ENCODE assay signal across 8 cellular contexts in the genomic region with DNA sequence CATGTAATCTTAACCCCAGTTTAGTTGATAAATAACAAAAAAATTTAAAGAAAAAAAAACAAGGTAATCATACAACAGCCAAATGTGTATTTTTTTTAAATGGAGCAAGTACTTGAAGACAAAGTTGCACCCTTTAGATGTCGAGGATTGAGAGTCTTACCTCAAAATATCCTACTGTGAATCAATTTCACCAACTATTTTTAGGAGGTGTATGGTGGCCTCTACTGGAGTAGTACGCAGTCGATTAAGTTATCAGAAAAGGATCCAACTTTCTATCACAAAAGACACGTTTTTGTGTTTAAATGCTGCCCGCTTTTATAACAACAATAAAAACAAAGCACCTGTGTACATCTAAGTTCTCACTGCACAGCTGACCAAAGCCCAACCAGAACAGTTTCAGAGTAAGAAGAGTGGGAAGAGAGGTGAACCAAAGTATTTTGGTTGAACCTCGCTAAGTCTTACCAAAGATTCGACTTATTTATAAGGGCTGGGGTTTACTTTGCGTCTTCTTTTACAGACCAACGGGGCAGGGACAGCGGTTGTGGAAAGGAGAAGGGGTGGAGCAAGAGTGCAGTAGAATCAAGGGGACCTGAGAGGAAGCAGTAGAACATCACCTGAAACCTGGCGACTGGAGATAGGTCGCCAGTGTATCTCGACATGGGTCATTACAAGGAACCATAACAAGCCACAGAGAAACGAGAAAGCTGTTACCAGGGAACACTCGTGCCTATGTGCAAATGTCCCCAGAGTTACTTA. TPM values are rescaled to one million over a fixed set of nuclear protein-coding genes. Genes with fewer than 3 reads are reported as not detected.
DNase-seq lines count a peak whose midpoint lies in the region; ATAC-seq and TF ChIP-seq lines count a peak whose summit lies in the region.

No MANE protein-coding gene starts in this region.

- peak overlapping the region; percentile 23 for H3K9ac ChIP-seq in mammary epithelial cell (ENCODE audit: insufficient read depth, low read length)

- H3K27me3 Mint-ChIP-seq in activated CD8-positive, alpha-beta memory T cell treated with anti-CD3 and anti-CD28 coated beads, Interleukin-2, amount 10 ng/mL, durations not matched to agents 7 days and 5 days, result peaks cover 10% of the 10 kb centered on the region
- H3K27me3 Mint-ChIP-seq in mesothelial cell of epicardium (ENCODE audit: low read depth), result no peaks in the 10 kb centered on the region

- 33% methylated on average over 15 of the region's 15 CpGs for WGBS in mammary epithelial cell (ENCODE audit: low coverage, missing lambda C conversion rate)

- ATAC-seq in activated CD8-positive, alpha-beta memory T cell treated with anti-CD3 and anti-CD28 coated beads, Interleukin-2, amount 10 ng/mL, durations not matched to agents 7 days and 5 days, result no peak
- peak; percentile 44 for ATAC-seq in HG03460 (IDR thresholded peaks at IDR 0.05; ENCODE audit: unreplicated experiment)

- TF ChIP-seq CTCF in mammary epithelial cell (conservative IDR thresholded peaks at IDR 0.05 in 1 of 2, IDR thresholded peaks at IDR 0.05 in 1 of 2; ENCODE audit: extremely low read depth in 1 of 2, insufficient read depth in 1 of 2, low read depth in 1 of 2, low read length in 2 of 2) (peak in 1 of 2 donors; percentile 25), mesothelial cell of epicardium (IDR thresholded peaks at IDR 0.05; ENCODE audit: unreplicated experiment) (no peak)

- H3K79me2 ChIP-seq in mammary epithelial cell (ENCODE audit: insufficient read depth, low read length), result no peaks in the 10 kb centered on the region

- intact Hi-C loops in mammary epithelial cell (cut with micrococcal nuclease), result loop anchor here (1.0 to 10.0 kb wide), 2 partner anchors 140 to 272 kb away; no protein-coding TSS in a partner anchor

- peak overlapping the region; percentile 95 for H2AFZ ChIP-seq in mammary epithelial cell (ENCODE audit: low read depth, low read length)

- H3K9me3 ChIP-seq in mammary epithelial cell (replicated peaks; ENCODE audit: insufficient read depth, low read length), result no peaks in the 10 kb centered on the region

- H3K4me3 ChIP-seq in mammary epithelial cell (replicated peaks in 1 of 3; ENCODE audit: insufficient read depth in 1 of 3, low read depth in 2 of 3, low read length in 3 of 3), result peak overlapping the region; percentile 61 to 73 (median 64)

- no peaks in the 10 kb centered on the region for H3K27me3 ChIP-seq in mammary epithelial cell (ENCODE audit: insufficient read depth, low read length)

- peaks cover 5% of the 10 kb centered on the region for H3K4me1 ChIP-seq in mammary epithelial cell (ENCODE audit: insufficient read depth, low read length)

- DNase-seq in activated CD8-positive, alpha-beta memory T cell treated with anti-CD3 and anti-CD28 coated beads, Interleukin-2, amount 10 ng/mL, durations not matched to agents 7 days and 5 days, result no peak
- no peak for DNase-seq in activated CD8-positive, alpha-beta memory T cell treated with anti-CD3 and anti-CD28 coated beads, Interleukin-2, amount 50 U/mL, for 4 hours
- peak; percentile 12 for DNase-seq in mammary epithelial cell
- DNase-seq in mesothelial cell of epicardium (ENCODE audit: low spot score in 2 of 2, unreplicated experiment in 2 of 2), result no peak
- DNase-seq in NOMO-1 treated with DMSO at 0.1 percent for 48 hours (lab: John Stamatoyannopoulos, UW; ENCODE audit: unreplicated experiment), result no peak
- no peak for DNase-seq in 8988T
- DNase-seq in erythroblast (lab: John Stamatoyannopoulos, UW), result no peak

- H3K4me1 Mint-ChIP-seq in activated CD8-positive, alpha-beta memory T cell treated with anti-CD3 and anti-CD28 coated beads, Interleukin-2, amount 10 ng/mL, durations not matched to agents 7 days and 5 days, result no peaks in the 10 kb centered on the region
- peaks cover 23% of the 10 kb centered on the region for H3K4me1 Mint-ChIP-seq in mesothelial cell of epicardium

- H4K20me1 ChIP-seq in mammary epithelial cell (ENCODE audit: insufficient read depth, low read length), result no peaks in the 10 kb centered on the region

- dilution Hi-C loops in mammary epithelial cell (cut with HindIII; ENCODE audit: low sequenced_read_pairs), result no loop called here

- no peaks in the 10 kb centered on the region for H3K36me3 Mint-ChIP-seq in activated CD8-positive, alpha-beta memory T cell treated with anti-CD3 and anti-CD28 coated beads, Interleukin-2, amount 10 ng/mL, durations not matched to agents 7 days and 5 days
- H3K36me3 Mint-ChIP-seq in mesothelial cell of epicardium, result no peaks in the 10 kb centered on the region

- in situ Hi-C loops in mammary epithelial cell (cut with MboI; ENCODE audit: low sequenced_read_pairs in 2 of 2), result no loop called here

- TF ChIP-seq POLR2A in erythroblast (IDR thresholded peaks at IDR 0.05; ENCODE audit: low read length), result no peak

- H3K9me3 Mint-ChIP-seq in activated CD8-positive, alpha-beta memory T cell treated with anti-CD3 and anti-CD28 coated beads, Interleukin-2, amount 10 ng/mL, durations not matched to agents 7 days and 5 days (ENCODE audit: low read depth), result no peaks in the 10 kb centered on the region
- peaks cover 15% of the 10 kb centered on the region for H3K9me3 Mint-ChIP-seq in mesothelial cell of epicardium

- peak overlapping the region; percentile 35 for H3K4me3 Mint-ChIP-seq in activated CD8-positive, alpha-beta memory T cell treated with anti-CD3 and anti-CD28 coated beads, Interleukin-2, amount 10 ng/mL, durations not matched to agents 7 days and 5 days
- peak overlapping the region; percentile 78 for H3K4me3 Mint-ChIP-seq in mesothelial cell of epicardium

- CTCF ChIA-PET in activated CD8-positive, alpha-beta memory T cell treated with anti-CD3 and anti-CD28 coated beads, Interleukin-2, amount 10 ng/mL, durations not matched to agents 7 days and 5 days (lab: Charles Lee), result no interaction called here
- CTCF ChIA-PET in mammary epithelial cell (lab: Charles Lee; ENCODE audit: low non-redundant PET), result no interaction called here

- TSS peak; percentile 12 for BruUV-seq in mammary epithelial cell (replicated peaks; lab: Mats Ljungman, UMichigan)

- no peak overlapping the region for H3K27ac Mint-ChIP-seq in activated CD8-positive, alpha-beta memory T cell treated with anti-CD3 and anti-CD28 coated beads, Interleukin-2, amount 10 ng/mL, durations not matched to agents 7 days and 5 days
- H3K27ac Mint-ChIP-seq in mesothelial cell of epicardium, result peak overlapping the region; percentile 57

- H3K27ac ChIP-seq in mammary epithelial cell (ENCODE audit: insufficient read depth, low read depth, low read length), result no peak overlapping the region

- peak overlapping the region; percentile 75 for H3K4me2 ChIP-seq in mammary epithelial cell (ENCODE audit: insufficient read depth, low read depth, low read length)

- H3K36me3 ChIP-seq in mammary epithelial cell (ENCODE audit: insufficient read depth, low read length), result no peaks in the 10 kb centered on the region

RNA-seq across cellular contexts. Expression of a gene that starts 1.2 kb away (rescaled TPM):
- not detected for total RNA-seq in activated CD8-positive, alpha-beta memory T cell treated with anti-CD3 and anti-CD28 coated beads, Interleukin-2, amount 10 ng/mL, durations not matched to agents 7 days and 5 days
- total RNA-seq in mammary epithelial cell (1 to 10 TPM; 5.3 to 9.0 TPM), mesothelial cell of epicardium (11.7 to 13.6 TPM (median 12.4 TPM) in 3 replicates)
- 1.8 TPM for polyA plus RNA-seq in mammary epithelial cell
- 1.0 TPM for polyA minus RNA-seq in mammary epithelial cell

Comparison
In these comparisons a context has a peak if more than half of its experiments do, and no peak if none do; other contexts are left out.
1. RNA of a gene that starts 1.2 kb away (total RNA-seq): 11.7 to 13.6 TPM in mesothelial cell of epicardium and 5.3 to 9.0 TPM in mammary epithelial cell; not detected in activated CD8-positive, alpha-beta memory T cell treated with anti-CD3 and anti-CD28 coated beads, Interleukin-2, amount 10 ng/mL, durations not matched to agents 7 days and 5 days; every median in the first group is over 4 times any median in the second.